Comparison of ENCODE assay signal across 15 cellular contexts in the genomic region with DNA sequence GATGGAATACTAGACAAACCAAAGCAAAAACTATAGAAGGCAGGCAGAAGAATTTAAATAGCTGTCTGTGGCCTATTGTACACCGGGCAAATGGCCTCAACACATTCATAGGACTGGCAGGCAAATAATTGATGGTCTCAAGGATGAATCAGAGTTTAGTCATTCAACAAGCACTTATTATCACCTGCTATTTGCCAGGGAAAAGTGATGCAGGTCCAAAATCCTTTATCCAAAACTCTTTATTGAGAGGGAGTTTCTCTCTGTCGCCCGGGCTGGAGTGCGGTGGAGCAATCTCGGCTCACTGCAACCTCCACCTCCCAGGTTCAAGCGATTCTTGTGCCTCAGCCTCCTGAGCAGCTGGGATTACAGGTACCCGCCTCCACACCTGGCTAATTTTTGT. TPM values are rescaled to one million over a fixed set of nuclear protein-coding genes. Genes with fewer than 3 reads are reported as not detected.
DNase-seq lines count a peak whose midpoint lies in the region; ATAC-seq, FAIRE-seq and TF ChIP-seq lines count a peak whose summit lies in the region.
"Had no signal": no experiment of that assay in that cellular context is flagged by ENCODE, and none has a peak within 500 bp of the region (broad histone marks: within the 10 kb centered on the region; RNA-seq: fewer than 3 reads in every experiment).

No MANE protein-coding gene starts in this region.

- H3K27ac ChIP-seq in DND-41 (ENCODE audit: low read length) = no peak overlapping the region
- H3K27ac ChIP-seq in body of pancreas = no peak overlapping the region
- H3K27ac ChIP-seq: left lung had no signal

- H3K4me3 ChIP-seq in DND-41 (ENCODE audit: low read depth in 1 of 2, low read length in 2 of 2) (no peak overlapping the region), MG63 (no peak overlapping the region), bronchial epithelial cell (ENCODE audit: low read depth, low read length) (no peak overlapping the region), body of pancreas (no peak overlapping the region)

- H3K36me3 ChIP-seq in DND-41 (ENCODE audit: insufficient read depth, low read length) (peaks cover 18% of the 10 kb centered on the region), MG63 (peaks cover 37% of the 10 kb centered on the region), bronchial epithelial cell (ENCODE audit: control insufficient read depth, insufficient read depth, low read length) (peaks cover 11% of the 10 kb centered on the region), body of pancreas (replicated peaks in 1 of 2; ENCODE audit: insufficient read depth in 1 of 2, low read depth in 2 of 2) (peaks cover 0 to 3% of the 10 kb centered on the region in 2 donors)

- TF ChIP-seq POLR2A in body of pancreas (IDR thresholded peaks at IDR 0.05) = no peak

- no peak for ATAC-seq in DND-41 (ENCODE audit: insufficient read depth, low read depth)
- no peak for ATAC-seq in body of pancreas
- ATAC-seq in GM19324 (IDR thresholded peaks at IDR 0.05; ENCODE audit: low FRiP score, unreplicated experiment) = no peak
- ATAC-seq: left lung; natural killer cell treated with Interleukin-12 subunit alpha and Interleukin-12 subunit beta and Interleukin-15 and Interleukin-18, amount 100 ng/mL, for 72 hours; right cardiac atrium had no signal

- intact Hi-C loops in head of caudate nucleus (cut with DNase I) = no loop called here
- intact Hi-C loops in body of pancreas (cut with DNase I) = no loop called here

- no peak for DNase-seq in DND-41
- DNase-seq in MG63 = peak; percentile 34
- peak; percentile 86 for DNase-seq in bronchial epithelial cell (ENCODE audit: low read depth)
- DNase-seq in myocyte (ENCODE audit: low read depth) = peak; percentile 21
- DNase-seq in head of caudate nucleus = no peak
- no peak for DNase-seq in body of pancreas
- no peak for DNase-seq in stimulated activated CD4-positive, alpha-beta T cell treated with anti-CD3 and anti-CD28 coated beads, Interleukin-4, amount 100 ng/mL, for 4 hours
- DNase-seq: amniotic stem cell; C1 segment of cervical spinal cord; effector CD4-positive, alpha-beta T cell; left lung; NCI-H2029 treated with DMSO at 0.1 percent for 48 hours; right cardiac atrium had no signal

- WGBS in body of pancreas, 2 donors = 93 to 94% methylated on average over 7 of the region's 7 CpGs

- no peak overlapping the region for H2AFZ ChIP-seq in DND-41 (ENCODE audit: low read depth, low read length)

- peak overlapping the region; percentile 70; the same call in 1 of the 2 replicates for H3K4me2 ChIP-seq in DND-41 (ENCODE audit: insufficient read depth, low read length)

- H3K79me2 ChIP-seq in DND-41 (ENCODE audit: insufficient read depth, low read length) = peaks cover 31% of the 10 kb centered on the region

- peaks cover 41% of the 10 kb centered on the region for H3K4me1 ChIP-seq in DND-41 (ENCODE audit: insufficient read depth, low read length)
- peaks cover 17% of the 10 kb centered on the region for H3K4me1 ChIP-seq in body of pancreas

- TF ChIP-seq CTCF in DND-41 (IDR thresholded peaks at IDR 0.05; ENCODE audit: borderline replicate concordance, extremely low read depth, low read length, poor library complexity, severe bottlenecking) = no peak
- TF ChIP-seq CTCF in bronchial epithelial cell (IDR thresholded peaks at IDR 0.05; ENCODE audit: insufficient read depth, low read length, severe bottlenecking) = no peak
- TF ChIP-seq CTCF in body of pancreas (IDR thresholded peaks at IDR 0.05) = no peak

- no peak for FAIRE-seq in bronchial epithelial cell (lab: Jason Lieb, UNC)

- H3K27me3 ChIP-seq in DND-41 (ENCODE audit: insufficient read depth, low read length, poor library complexity) (no peaks in the 10 kb centered on the region), MG63 (no peaks in the 10 kb centered on the region), bronchial epithelial cell (ENCODE audit: control insufficient read depth, insufficient read depth, low read length) (no peaks in the 10 kb centered on the region), body of pancreas (no peaks in the 10 kb centered on the region)
- H3K27me3 ChIP-seq: left lung had no signal

- no peaks in the 10 kb centered on the region for H4K20me1 ChIP-seq in DND-41 (ENCODE audit: insufficient read depth, low read length)

- H3K9me3 ChIP-seq in DND-41 (ENCODE audit: insufficient read depth, low read length, severe bottlenecking) (no peaks in the 10 kb centered on the region), MG63 (peaks cover 2% of the 10 kb centered on the region; the same call in 1 of the 2 replicates), body of pancreas (no peaks in the 10 kb centered on the region)
- H3K9me3 ChIP-seq: left lung had no signal

- H3K9ac ChIP-seq in DND-41 (ENCODE audit: low read depth, low read length) = no peak overlapping the region

RNA-seq across cellular contexts. Expression of gene EIF2AK4, which starts 2.3 kb away (rescaled TPM):
- total RNA-seq in MG63 (2014; rRNA removed; shearing (Covaris generic); ENCODE audit: low replicate concordance) = 61.7 and 69.2 TPM in 2 replicates
- total RNA-seq in bronchial epithelial cell (25.6 and 30.8 TPM in 2 replicates), myocyte (68.3 and 70.0 TPM in 2 replicates), body of pancreas (10 to 100 TPM; 20.8 to 22.3 TPM)
- 32.0 TPM for polyA plus RNA-seq in myocyte (2012)

RNA-seq across cellular contexts. Expression of gene GPR176, which starts 16.1 kb away (rescaled TPM):
- total RNA-seq in MG63 (2014; rRNA removed; shearing (Covaris generic); ENCODE audit: low replicate concordance) = 58.3 and 59.6 TPM in 2 replicates
- total RNA-seq in bronchial epithelial cell (1.9 and 3.4 TPM in 2 replicates), myocyte (28.1 and 32.6 TPM in 2 replicates), body of pancreas (1 to 10 TPM in 1 of 2 donors, not detected in 1; 4.7 TPM)
- 18.5 TPM for polyA plus RNA-seq in myocyte (2012)

Comparison
In these comparisons a context has a peak if more than half of its experiments do, and no peak if none do; other contexts are left out.
1. DNase-seq: peak in MG63 (single experiment), bronchial epithelial cell (single experiment) and myocyte (single experiment); none in DND-41 (single experiment), head of caudate nucleus (0 of 42), body of pancreas (0 of 4) and stimulated activated CD4-positive, alpha-beta T cell treated with anti-CD3 and anti-CD28 coated beads, Interleukin-4, amount 100 ng/mL, for 4 hours (0 of 2).